In genomic region chr17:50502643-50502990, GRCh38 we compare ENCODE assay signal across 18 cellular contexts. TPM values are rescaled to one million over a fixed set of nuclear protein-coding genes. Genes with fewer than 3 reads are reported as not detected.
"Had no signal": no experiment of that assay in that cellular context is flagged by ENCODE, and none has a peak within 500 bp of the region (broad histone marks: within the 10 kb centered on the region; RNA-seq: fewer than 3 reads in every experiment).

No MANE protein-coding gene starts in this region.

- DNase-seq: activated CD4-positive, alpha-beta T cell treated with anti-CD3 and anti-CD28 coated beads, Interleukin-2, amount 10 ng/mL, durations not matched to agents 24 days and 14 days; activated CD4-positive, CD25-positive, alpha-beta regulatory T cell; activated effector memory CD4-positive, alpha-beta T cell treated with Interleukin-2 at 50 U/mL for 16 hours; activated naive CD4-positive, alpha-beta T cell treated with anti-CD3 and anti-CD28 coated beads, Interleukin-2, amount 50 U/mL, for 16 hours; dorsolateral prefrontal cortex; erythroblast; gastrocnemius medialis; midbrain; retina; stimulated activated CD4-positive, alpha-beta T cell treated with anti-CD3 and anti-CD28 coated beads, Interleukin-4, amount 100 ng/mL, for 24 hours; stimulated activated naive CD4-positive, alpha-beta T cell treated with Interleukin-2 at 50 U/mL for 16 hours had no signal

- H3K4me3 Mint-ChIP-seq: activated CD4-positive, alpha-beta T cell treated with anti-CD3 and anti-CD28 coated beads, Interleukin-2, amount 10 ng/mL, durations not matched to agents 24 days and 14 days; type B pancreatic cell had no signal

- H3K27ac Mint-ChIP-seq: activated CD4-positive, alpha-beta T cell treated with anti-CD3 and anti-CD28 coated beads, Interleukin-2, amount 10 ng/mL, durations not matched to agents 24 days and 14 days had no signal

- H3K9me3 Mint-ChIP-seq: activated CD4-positive, alpha-beta T cell treated with anti-CD3 and anti-CD28 coated beads, Interleukin-2, amount 10 ng/mL, durations not matched to agents 24 days and 14 days; type B pancreatic cell had no signal

- H3K27me3 Mint-ChIP-seq: type B pancreatic cell had no signal

- H3K4me3 ChIP-seq: dorsolateral prefrontal cortex, gastrocnemius medialis, suprapubic skin had no signal

- ATAC-seq: gastrocnemius medialis had no signal

- H3K27me3 ChIP-seq: dorsolateral prefrontal cortex, gastrocnemius medialis, suprapubic skin had no signal

- H3K36me3 ChIP-seq: gastrocnemius medialis, neutrophil, suprapubic skin had no signal

- H3K9me3 ChIP-seq: gastrocnemius medialis, neutrophil, suprapubic skin had no signal

- H3K36me3 Mint-ChIP-seq: type B pancreatic cell had no signal

- H3K27ac ChIP-seq: dorsolateral prefrontal cortex, gastrocnemius medialis, neutrophil, suprapubic skin had no signal

- H3K4me1 ChIP-seq: gastrocnemius medialis had no signal

RNA-seq across cellular contexts. Expression of gene MYCBPAP, which starts 5.6 kb away (rescaled TPM):
- total RNA-seq: gastrocnemius medialis had no signal

RNA-seq across cellular contexts. Expression of gene EPN3, which starts 29.9 kb away (rescaled TPM):
- total RNA-seq: activated CD4-positive, alpha-beta T cell treated with anti-CD3 and anti-CD28 coated beads, Interleukin-2, amount 10 ng/mL, durations not matched to agents 24 days and 14 days; gastrocnemius medialis; lung microvascular endothelial cell; myocyte; skeletal muscle tissue; T-helper 2 cell treated with Interferon-gamma antibody and Interleukin-4, amounts not matched to agents 100 ng/mL and 5 ng/mL, for 36 hours had no signal

RNA-seq across cellular contexts. Expression of gene CHAD, which starts 33.9 kb away (rescaled TPM):
- total RNA-seq: activated CD4-positive, alpha-beta T cell treated with anti-CD3 and anti-CD28 coated beads, Interleukin-2, amount 10 ng/mL, durations not matched to agents 24 days and 14 days; myocyte; T-helper 2 cell treated with Interferon-gamma antibody and Interleukin-4, amounts not matched to agents 100 ng/mL and 5 ng/mL, for 36 hours had no signal
